ENCODE assay signal across 1 cellular context in the genomic region with DNA sequence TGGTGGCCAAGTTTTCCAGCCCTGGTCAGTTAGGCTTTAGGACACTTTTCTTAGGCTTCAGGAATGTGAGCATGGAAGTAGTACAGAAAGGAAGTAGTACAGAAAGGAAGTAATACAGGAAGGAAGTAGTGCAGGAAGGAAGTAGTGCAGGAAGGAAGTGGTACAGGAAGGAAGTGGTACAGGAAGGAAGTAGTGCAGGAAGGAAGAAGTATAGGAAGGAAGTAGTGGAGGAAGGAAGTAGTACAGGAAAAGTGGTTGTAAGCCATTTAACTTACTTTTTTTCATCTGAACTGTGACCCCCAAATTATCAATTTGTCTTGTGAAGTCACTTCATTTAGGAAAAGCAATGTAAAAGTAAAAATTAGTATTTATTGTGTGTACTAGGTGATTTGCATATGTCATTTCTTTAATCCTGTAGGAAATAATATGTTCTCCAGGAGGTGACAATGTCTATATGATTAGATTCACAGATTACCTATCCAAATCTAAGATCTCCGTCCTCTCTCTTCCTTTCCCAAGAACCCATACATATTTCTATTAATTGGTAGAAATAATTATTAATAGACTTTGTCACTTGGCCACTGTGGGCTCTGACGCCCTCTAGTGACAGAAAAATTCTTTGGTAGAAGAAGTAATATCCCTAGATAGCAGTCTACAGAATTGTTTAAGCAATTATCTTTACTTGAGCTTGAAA.
A peak's percentile ranks its signal among the peaks of the same experiment; 100 is the strongest.
TF ChIP-seq lines count a peak whose summit lies in the region.

No MANE protein-coding gene starts in this region.

TF ChIP-seq in HepG2, 621 proteins besides CTCF, POLR2A, EP300 and RAD21:
- no peak for TF ChIP-seq ZNF143 (CRISPR knock-in tag; IDR thresholded peaks at IDR 0.05)
- TF ChIP-seq ZNF629 (CRISPR knock-in tag; conservative IDR thresholded peaks at IDR 0.05): no peak
- TF ChIP-seq MYC (CRISPR knock-in tag; IDR thresholded peaks at IDR 0.05; ENCODE audit: borderline replicate concordance): no peak
- TF ChIP-seq RXRA (CRISPR knock-in tag; IDR thresholded peaks at IDR 0.05): no peak
- TF ChIP-seq, protein P1, sequence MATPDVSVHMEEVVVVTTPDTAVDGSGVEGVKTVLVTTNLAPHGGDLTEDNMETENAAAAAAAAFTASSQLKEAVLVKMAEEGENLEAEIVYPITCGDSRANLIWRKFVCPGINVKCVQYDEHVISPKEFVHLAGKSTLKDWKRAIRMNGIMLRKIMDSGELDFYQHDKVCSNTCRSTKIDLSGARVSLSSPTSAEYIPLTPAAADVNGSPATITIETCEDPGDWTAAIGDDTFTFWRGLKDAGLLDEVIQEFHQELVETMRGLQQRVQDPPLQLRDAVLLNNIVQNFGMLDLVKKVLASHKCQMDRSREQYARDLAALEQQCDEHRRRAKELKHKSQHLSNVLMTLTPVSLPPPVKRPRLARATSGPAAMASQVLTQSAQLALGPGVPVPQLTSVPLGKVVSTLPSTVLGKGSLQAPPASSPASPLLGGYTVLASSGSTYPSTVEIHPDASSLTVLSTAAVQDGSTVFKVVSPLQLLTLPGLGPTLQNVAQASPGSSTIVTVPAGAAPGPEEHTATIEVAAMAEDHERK (CRISPR knock-in tag; IDR thresholded peaks at IDR 0.05; ENCODE audit: low read depth): no peak
- TF ChIP-seq ZNF225 (CRISPR knock-in tag; IDR thresholded peaks at IDR 0.05): no peak
- peak; percentile 26; the same call in 1 of the 2 replicates for TF ChIP-seq SMC3 (IDR thresholded peaks at IDR 0.05; ENCODE audit: low read length)
- TF ChIP-seq, protein P2, sequence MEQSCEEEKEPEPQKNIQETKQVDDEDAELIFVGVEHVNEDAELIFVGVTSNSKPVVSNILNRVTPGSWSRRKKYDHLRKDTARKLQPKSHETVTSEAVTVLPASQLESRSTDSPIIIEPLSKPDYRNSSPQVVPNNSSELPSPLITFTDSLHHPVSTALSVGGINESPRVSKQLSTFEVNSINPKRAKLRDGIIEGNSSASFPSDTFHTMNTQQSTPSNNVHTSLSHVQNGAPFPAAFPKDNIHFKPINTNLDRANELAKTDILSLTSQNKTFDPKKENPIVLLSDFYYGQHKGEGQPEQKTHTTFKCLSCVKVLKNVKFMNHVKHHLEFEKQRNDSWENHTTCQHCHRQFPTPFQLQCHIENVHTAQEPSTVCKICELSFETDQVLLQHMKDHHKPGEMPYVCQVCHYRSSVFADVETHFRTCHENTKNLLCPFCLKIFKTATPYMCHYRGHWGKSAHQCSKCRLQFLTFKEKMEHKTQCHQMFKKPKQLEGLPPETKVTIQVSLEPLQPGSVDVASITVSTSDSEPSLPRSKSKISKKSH (CRISPR knock-in tag; IDR thresholded peaks at IDR 0.05; ENCODE audit: borderline replicate concordance): no peak
- no peak for TF ChIP-seq TOE1 (CRISPR knock-in tag; IDR thresholded peaks at IDR 0.05)
- TF ChIP-seq, protein P3, sequence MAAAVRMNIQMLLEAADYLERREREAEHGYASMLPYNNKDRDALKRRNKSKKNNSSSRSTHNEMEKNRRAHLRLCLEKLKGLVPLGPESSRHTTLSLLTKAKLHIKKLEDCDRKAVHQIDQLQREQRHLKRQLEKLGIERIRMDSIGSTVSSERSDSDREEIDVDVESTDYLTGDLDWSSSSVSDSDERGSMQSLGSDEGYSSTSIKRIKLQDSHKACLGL (CRISPR knock-in tag; IDR thresholded peaks at IDR 0.05): no peak
- no peak for TF ChIP-seq FOXC1 (CRISPR knock-in tag; IDR thresholded peaks at IDR 0.05; ENCODE audit: borderline replicate concordance)
- no peak for TF ChIP-seq CENPX (CRISPR knock-in tag; IDR thresholded peaks at IDR 0.05)
- TF ChIP-seq TARDBP (CRISPR knock-in tag; IDR thresholded peaks at IDR 0.05): no peak
- TF ChIP-seq ZNF772 (CRISPR knock-in tag; IDR thresholded peaks at IDR 0.05): no peak
- TF ChIP-seq KDM2A (CRISPR knock-in tag; IDR thresholded peaks at IDR 0.05; ENCODE audit: borderline replicate concordance, low read depth): no peak
- peak; percentile 80; the same call in 1 of the 2 replicates for TF ChIP-seq ETV6 (CRISPR knock-in tag; conservative IDR thresholded peaks at IDR 0.05)
- TF ChIP-seq RFX5 (IDR thresholded peaks at IDR 0.05; ENCODE audit: low read depth, low read length): no peak
- no peak for TF ChIP-seq KAT8 (CRISPR knock-in tag; IDR thresholded peaks at IDR 0.05)
- TF ChIP-seq DMAP1 (CRISPR knock-in tag; IDR thresholded peaks at IDR 0.05): no peak
- TF ChIP-seq ZNF430 (CRISPR knock-in tag; IDR thresholded peaks at IDR 0.05): no peak
- no peak for TF ChIP-seq NFATC3 (CRISPR knock-in tag; IDR thresholded peaks at IDR 0.05)
- TF ChIP-seq HDAC2 (CRISPR knock-in tag; IDR thresholded peaks at IDR 0.05): no peak
- no peak for TF ChIP-seq CENPT (CRISPR knock-in tag; IDR thresholded peaks at IDR 0.05; ENCODE audit: low read depth)
- TF ChIP-seq BRD4 (CRISPR knock-in tag; IDR thresholded peaks at IDR 0.05): no peak
- no peak for TF ChIP-seq RBM22 (optimal IDR thresholded peaks at IDR 0.05; ENCODE audit: low read length)
- TF ChIP-seq SATB2 (CRISPR knock-in tag; IDR thresholded peaks at IDR 0.05): peak; percentile 84; the same call in 1 of the 2 replicates
